1 cellular context compared by ENCODE assay signal in the genomic region with DNA sequence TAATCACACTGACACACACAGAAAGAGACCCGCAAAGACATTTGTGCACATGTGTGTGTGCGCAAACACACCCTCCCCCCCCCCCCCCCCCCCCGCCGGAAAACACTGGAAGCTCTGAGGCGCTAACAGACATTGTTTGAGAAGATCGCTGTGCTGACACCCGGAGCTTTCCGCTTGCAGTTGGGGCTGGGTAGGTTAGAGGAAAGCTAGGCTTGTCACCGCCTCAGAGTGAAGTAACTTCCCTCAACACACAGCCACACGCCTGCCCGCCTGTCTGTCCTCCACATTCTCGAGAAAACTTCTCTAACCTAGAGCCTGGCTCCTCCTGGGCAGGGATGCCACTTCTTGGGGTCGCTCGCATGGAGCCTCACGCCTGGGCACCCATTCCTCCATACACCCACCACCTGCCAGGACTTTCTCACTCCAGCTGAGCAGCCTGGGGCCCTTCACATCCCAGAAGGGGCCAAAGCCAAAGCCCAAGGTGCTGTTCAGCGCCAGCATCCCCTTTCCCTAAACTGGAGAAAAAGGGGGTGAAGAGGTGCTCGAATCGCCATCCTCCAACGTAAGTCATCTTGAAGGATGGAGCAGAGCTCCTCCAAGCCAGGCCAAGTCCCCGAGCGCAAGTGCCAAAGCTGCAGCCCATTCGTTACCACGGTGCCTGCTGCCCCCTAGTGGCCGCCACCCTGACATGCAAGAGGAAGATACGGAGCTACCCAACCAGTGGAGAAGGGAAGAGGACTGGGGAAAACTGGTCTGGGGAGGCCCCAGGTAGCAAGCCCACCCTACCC.
TF ChIP-seq lines count a peak whose summit lies in the region.

No MANE protein-coding gene starts in this region.

TF ChIP-seq in K562, 482 proteins besides CTCF, POLR2A, EP300 and RAD21 (continued from another document):
- TF ChIP-seq, protein P1, sequence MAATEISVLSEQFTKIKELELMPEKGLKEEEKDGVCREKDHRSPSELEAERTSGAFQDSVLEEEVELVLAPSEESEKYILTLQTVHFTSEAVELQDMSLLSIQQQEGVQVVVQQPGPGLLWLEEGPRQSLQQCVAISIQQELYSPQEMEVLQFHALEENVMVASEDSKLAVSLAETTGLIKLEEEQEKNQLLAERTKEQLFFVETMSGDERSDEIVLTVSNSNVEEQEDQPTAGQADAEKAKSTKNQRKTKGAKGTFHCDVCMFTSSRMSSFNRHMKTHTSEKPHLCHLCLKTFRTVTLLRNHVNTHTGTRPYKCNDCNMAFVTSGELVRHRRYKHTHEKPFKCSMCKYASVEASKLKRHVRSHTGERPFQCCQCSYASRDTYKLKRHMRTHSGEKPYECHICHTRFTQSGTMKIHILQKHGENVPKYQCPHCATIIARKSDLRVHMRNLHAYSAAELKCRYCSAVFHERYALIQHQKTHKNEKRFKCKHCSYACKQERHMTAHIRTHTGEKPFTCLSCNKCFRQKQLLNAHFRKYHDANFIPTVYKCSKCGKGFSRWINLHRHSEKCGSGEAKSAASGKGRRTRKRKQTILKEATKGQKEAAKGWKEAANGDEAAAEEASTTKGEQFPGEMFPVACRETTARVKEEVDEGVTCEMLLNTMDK (IDR thresholded peaks at IDR 0.05; ENCODE audit: borderline replicate concordance, insufficient read depth, low read depth, low read length, poor library complexity, severe bottlenecking): peak; percentile 77
- TF ChIP-seq MAZ (CRISPR knock-in tag; conservative IDR thresholded peaks at IDR 0.05 in 1 of 2, IDR thresholded peaks at IDR 0.05 in 1 of 2): peak in 1 of 2 experiments; percentile 42; a peak in 1 of 4 replicates
- TF ChIP-seq RCOR1 (IDR thresholded peaks at IDR 0.05; ENCODE audit: borderline replicate concordance in 1 of 2, low read depth in 2 of 2, low read length in 2 of 2): 0 out of 4 replicates have a peak, but pooled peaks of 1 of the 2 experiments have one; percentile 38
- TF ChIP-seq, protein P2, sequence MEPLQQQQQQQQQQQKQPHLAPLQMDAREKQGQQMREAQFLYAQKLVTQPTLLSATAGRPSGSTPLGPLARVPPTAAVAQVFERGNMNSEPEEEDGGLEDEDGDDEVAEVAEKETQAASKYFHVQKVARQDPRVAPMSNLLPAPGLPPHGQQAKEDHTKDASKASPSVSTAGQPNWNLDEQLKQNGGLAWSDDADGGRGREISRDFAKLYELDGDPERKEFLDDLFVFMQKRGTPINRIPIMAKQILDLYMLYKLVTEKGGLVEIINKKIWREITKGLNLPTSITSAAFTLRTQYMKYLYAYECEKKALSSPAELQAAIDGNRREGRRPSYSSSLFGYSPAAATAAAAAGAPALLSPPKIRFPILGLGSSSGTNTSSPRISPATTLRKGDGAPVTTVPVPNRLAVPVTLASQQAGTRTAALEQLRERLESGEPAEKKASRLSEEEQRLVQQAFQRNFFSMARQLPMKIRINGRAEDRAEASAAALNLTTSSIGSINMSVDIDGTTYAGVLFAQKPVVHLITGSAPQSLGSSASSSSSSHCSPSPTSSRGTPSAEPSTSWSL (CRISPR knock-in tag; IDR thresholded peaks at IDR 0.05; ENCODE audit: borderline replicate concordance): no peak
- 0 out of 2 replicates have a peak, but pooled peaks have one; percentile 17 for TF ChIP-seq CREM (IDR thresholded peaks at IDR 0.05; ENCODE audit: low read depth)
- TF ChIP-seq SRSF3 (IDR thresholded peaks at IDR 0.05; ENCODE audit: insufficient read depth, low read length): no peak
- 0 out of 2 replicates have a peak, but pooled peaks have one; percentile 44 for TF ChIP-seq CC2D1A (IDR thresholded peaks at IDR 0.05)
- peak; percentile 31 for TF ChIP-seq RBM22 (IDR thresholded peaks at IDR 0.05; ENCODE audit: low read depth, low read length, poor library complexity, severe bottlenecking)
- TF ChIP-seq BRF1 (IDR thresholded peaks at IDR 0.05; ENCODE audit: borderline replicate concordance, extremely low read depth, insufficient read length): no peak
- TF ChIP-seq, protein P3, sequence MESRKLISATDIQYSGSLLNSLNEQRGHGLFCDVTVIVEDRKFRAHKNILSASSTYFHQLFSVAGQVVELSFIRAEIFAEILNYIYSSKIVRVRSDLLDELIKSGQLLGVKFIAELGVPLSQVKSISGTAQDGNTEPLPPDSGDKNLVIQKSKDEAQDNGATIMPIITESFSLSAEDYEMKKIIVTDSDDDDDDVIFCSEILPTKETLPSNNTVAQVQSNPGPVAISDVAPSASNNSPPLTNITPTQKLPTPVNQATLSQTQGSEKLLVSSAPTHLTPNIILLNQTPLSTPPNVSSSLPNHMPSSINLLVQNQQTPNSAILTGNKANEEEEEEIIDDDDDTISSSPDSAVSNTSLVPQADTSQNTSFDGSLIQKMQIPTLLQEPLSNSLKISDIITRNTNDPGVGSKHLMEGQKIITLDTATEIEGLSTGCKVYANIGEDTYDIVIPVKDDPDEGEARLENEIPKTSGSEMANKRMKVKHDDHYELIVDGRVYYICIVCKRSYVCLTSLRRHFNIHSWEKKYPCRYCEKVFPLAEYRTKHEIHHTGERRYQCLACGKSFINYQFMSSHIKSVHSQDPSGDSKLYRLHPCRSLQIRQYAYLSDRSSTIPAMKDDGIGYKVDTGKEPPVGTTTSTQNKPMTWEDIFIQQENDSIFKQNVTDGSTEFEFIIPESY (CRISPR knock-in tag; IDR thresholded peaks at IDR 0.05): peak; percentile 61; the same call in 1 of the 2 replicates
- 0 out of 2 replicates have a peak, but pooled peaks have one; percentile 34 for TF ChIP-seq HDGF (IDR thresholded peaks at IDR 0.05)
- TF ChIP-seq XRCC5 (IDR thresholded peaks at IDR 0.05; ENCODE audit: low read depth, low read length): peak; percentile 87
- no peak for TF ChIP-seq HCFC1 (IDR thresholded peaks at IDR 0.05; ENCODE audit: low read depth, low read length)
- TF ChIP-seq RB1 (IDR thresholded peaks at IDR 0.05; ENCODE audit: low read depth): 0 out of 2 replicates have a peak, but pooled peaks have one; percentile 35
- TF ChIP-seq, protein P4, sequence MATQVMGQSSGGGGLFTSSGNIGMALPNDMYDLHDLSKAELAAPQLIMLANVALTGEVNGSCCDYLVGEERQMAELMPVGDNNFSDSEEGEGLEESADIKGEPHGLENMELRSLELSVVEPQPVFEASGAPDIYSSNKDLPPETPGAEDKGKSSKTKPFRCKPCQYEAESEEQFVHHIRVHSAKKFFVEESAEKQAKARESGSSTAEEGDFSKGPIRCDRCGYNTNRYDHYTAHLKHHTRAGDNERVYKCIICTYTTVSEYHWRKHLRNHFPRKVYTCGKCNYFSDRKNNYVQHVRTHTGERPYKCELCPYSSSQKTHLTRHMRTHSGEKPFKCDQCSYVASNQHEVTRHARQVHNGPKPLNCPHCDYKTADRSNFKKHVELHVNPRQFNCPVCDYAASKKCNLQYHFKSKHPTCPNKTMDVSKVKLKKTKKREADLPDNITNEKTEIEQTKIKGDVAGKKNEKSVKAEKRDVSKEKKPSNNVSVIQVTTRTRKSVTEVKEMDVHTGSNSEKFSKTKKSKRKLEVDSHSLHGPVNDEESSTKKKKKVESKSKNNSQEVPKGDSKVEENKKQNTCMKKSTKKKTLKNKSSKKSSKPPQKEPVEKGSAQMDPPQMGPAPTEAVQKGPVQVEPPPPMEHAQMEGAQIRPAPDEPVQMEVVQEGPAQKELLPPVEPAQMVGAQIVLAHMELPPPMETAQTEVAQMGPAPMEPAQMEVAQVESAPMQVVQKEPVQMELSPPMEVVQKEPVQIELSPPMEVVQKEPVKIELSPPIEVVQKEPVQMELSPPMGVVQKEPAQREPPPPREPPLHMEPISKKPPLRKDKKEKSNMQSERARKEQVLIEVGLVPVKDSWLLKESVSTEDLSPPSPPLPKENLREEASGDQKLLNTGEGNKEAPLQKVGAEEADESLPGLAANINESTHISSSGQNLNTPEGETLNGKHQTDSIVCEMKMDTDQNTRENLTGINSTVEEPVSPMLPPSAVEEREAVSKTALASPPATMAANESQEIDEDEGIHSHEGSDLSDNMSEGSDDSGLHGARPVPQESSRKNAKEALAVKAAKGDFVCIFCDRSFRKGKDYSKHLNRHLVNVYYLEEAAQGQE (CRISPR knock-in tag; IDR thresholded peaks at IDR 0.05; ENCODE audit: low read depth): peak; percentile 17; the same call in 1 of the 2 replicates
- TF ChIP-seq HNRNPLL (IDR thresholded peaks at IDR 0.05; ENCODE audit: low read depth, low read length, poor library complexity, severe bottlenecking): peak; percentile 21
- TF ChIP-seq PHB2 (IDR thresholded peaks at IDR 0.05; ENCODE audit: low read depth): no peak
- 0 out of 4 replicates have a peak, but pooled peaks of 1 of the 2 experiments have one; percentile 22 for TF ChIP-seq NRF1 (conservative IDR thresholded peaks at IDR 0.05 in 1 of 2, IDR thresholded peaks at IDR 0.05 in 1 of 2)
